Comparison of ENCODE assay signal across 19 cellular contexts in the genomic region with DNA sequence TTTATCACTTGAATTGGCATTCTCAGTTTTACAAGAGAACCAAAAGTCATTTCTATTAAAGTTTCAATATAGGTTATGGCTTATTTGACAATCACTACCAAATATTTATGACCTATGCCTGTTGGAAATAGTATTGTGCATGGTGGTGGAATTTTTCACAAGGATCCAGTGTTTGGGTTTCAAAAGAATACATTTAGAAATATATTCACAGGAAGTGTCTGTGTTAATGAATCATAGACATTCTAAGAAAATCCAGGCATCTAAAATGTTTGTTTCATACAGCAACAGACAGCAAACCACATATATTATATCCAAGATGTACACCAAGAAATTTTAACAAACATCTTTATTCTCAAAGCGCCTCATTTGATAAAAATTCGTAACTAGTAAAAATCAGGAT.
A peak's percentile ranks its signal among the peaks of the same experiment; 100 is the strongest.
DNase-seq lines count a peak whose midpoint lies in the region; ATAC-seq, FAIRE-seq and TF ChIP-seq lines count a peak whose summit lies in the region.
"Had no signal": no experiment of that assay in that cellular context is flagged by ENCODE, and none has a peak within 500 bp of the region (broad histone marks: within the 10 kb centered on the region; RNA-seq: fewer than 3 reads in every experiment).

No MANE protein-coding gene starts in this region.

- no peak overlapping the region for H4K91ac ChIP-seq in mesenchymal stem cell (ENCODE audit: low read length)

- WGBS in mesenchymal stem cell: no CpG with 5 or more reads among the region's 2 CpGs

- H3K9ac ChIP-seq in astrocyte (ENCODE audit: low read length): no peak overlapping the region
- no peak overlapping the region for H3K9ac ChIP-seq in mesenchymal stem cell (ENCODE audit: low read length)

- peaks cover 99% of the 10 kb centered on the region for H3K79me2 ChIP-seq in astrocyte (ENCODE audit: insufficient read depth, low read length)

- POLR2A ChIA-PET in activated CD8-positive, alpha-beta T cell treated with anti-CD3 and anti-CD28 coated beads for 36 hours (lab: Charles Lee): no interaction called here
- POLR2A ChIA-PET in activated CD8-positive, alpha-beta T cell treated with anti-CD3 and anti-CD28 coated beads, Interleukin-2, amount 10 ng/mL, durations not matched to agents 7 days and 5 days (lab: Charles Lee): no interaction called here

- H3K14ac ChIP-seq in mesenchymal stem cell (ENCODE audit: low read length in 2 of 2): no peak overlapping the region

- H4K8ac ChIP-seq in mesenchymal stem cell (ENCODE audit: low read length): no peak overlapping the region

- no peak for TF ChIP-seq CTCF in activated CD8-positive, alpha-beta T cell treated with anti-CD3 and anti-CD28 coated beads for 36 hours (IDR thresholded peaks at IDR 0.05)
- no peak for TF ChIP-seq CTCF in astrocyte (IDR thresholded peaks at IDR 0.05; ENCODE audit: insufficient read depth, low read depth, low read length)

- H3K27ac Mint-ChIP-seq in activated CD8-positive, alpha-beta T cell treated with anti-CD3 and anti-CD28 coated beads for 36 hours: peak overlapping the region; percentile 68
- no peak overlapping the region for H3K27ac Mint-ChIP-seq in activated CD8-positive, alpha-beta T cell treated with anti-CD3 and anti-CD28 coated beads, Interleukin-2, amount 10 ng/mL, durations not matched to agents 7 days and 5 days
- H3K27ac Mint-ChIP-seq in astrocyte (ENCODE audit: unreplicated experiment): no peak overlapping the region
- H3K27ac Mint-ChIP-seq: CD8-positive, alpha-beta memory T cell had no signal

- H3K18ac ChIP-seq in mesenchymal stem cell (ENCODE audit: low read depth in 1 of 2, low read length in 2 of 2): no peak overlapping the region

- H2AK5ac ChIP-seq in mesenchymal stem cell (ENCODE audit: low read length, severe bottlenecking): no peak overlapping the region

- DNase-seq in activated CD8-positive, alpha-beta T cell treated with anti-CD3 and anti-CD28 coated beads for 36 hours: no peak
- no peak for DNase-seq in activated CD8-positive, alpha-beta T cell treated with anti-CD3 and anti-CD28 coated beads, Interleukin-2, amount 10 ng/mL, durations not matched to agents 7 days and 5 days
- peak; percentile 53 for DNase-seq in HCEC 1CT
- DNase-seq in astrocyte (ENCODE audit: low read depth): no peak
- peak; percentile 28 for DNase-seq in mesenchymal stem cell
- DNase-seq in NCI-H82 (lab: John Stamatoyannopoulos, UW): no peak
- no peak for DNase-seq in A172 (ENCODE audit: low spot score)
- DNase-seq in DMS153 (lab: John Stamatoyannopoulos, UW): no peak
- DNase-seq: CD8-positive, alpha-beta memory T cell; KG1; NCI-H1092 treated with DMSO at 0.1 percent for 48 hours; NCI-H2081 treated with DMSO at 0.1 percent for 48 hours; NCI-H510A; NCI-H774; PC-3; SJCRH30 had no signal

- H3K9me3 Mint-ChIP-seq in activated CD8-positive, alpha-beta T cell treated with anti-CD3 and anti-CD28 coated beads for 36 hours: no peaks in the 10 kb centered on the region
- no peaks in the 10 kb centered on the region for H3K9me3 Mint-ChIP-seq in activated CD8-positive, alpha-beta T cell treated with anti-CD3 and anti-CD28 coated beads, Interleukin-2, amount 10 ng/mL, durations not matched to agents 7 days and 5 days (ENCODE audit: insufficient read depth)
- H3K9me3 Mint-ChIP-seq in astrocyte (ENCODE audit: unreplicated experiment): no peaks in the 10 kb centered on the region
- H3K9me3 Mint-ChIP-seq: CD8-positive, alpha-beta memory T cell had no signal

- peaks cover 5% of the 10 kb centered on the region for H3K79me1 ChIP-seq in mesenchymal stem cell (replicated peaks; ENCODE audit: low read length, poor library complexity, severe bottlenecking)

- no peak overlapping the region for H2BK120ac ChIP-seq in mesenchymal stem cell (ENCODE audit: low read depth, low read length)

- FAIRE-seq in astrocyte (lab: Jason Lieb, UNC): no peak

- peaks cover 12% of the 10 kb centered on the region for H3K4me1 ChIP-seq in astrocyte (ENCODE audit: insufficient read depth, low read length)
- peaks cover 4% of the 10 kb centered on the region for H3K4me1 ChIP-seq in mesenchymal stem cell (ENCODE audit: control insufficient read depth, insufficient read depth, low read depth, low read length)

- H3K4me3 Mint-ChIP-seq in activated CD8-positive, alpha-beta T cell treated with anti-CD3 and anti-CD28 coated beads for 36 hours: no peak overlapping the region
- H3K4me3 Mint-ChIP-seq in activated CD8-positive, alpha-beta T cell treated with anti-CD3 and anti-CD28 coated beads, Interleukin-2, amount 10 ng/mL, durations not matched to agents 7 days and 5 days: no peak overlapping the region
- H3K4me3 Mint-ChIP-seq in astrocyte (ENCODE audit: unreplicated experiment): peak overlapping the region; percentile 16
- H3K4me3 Mint-ChIP-seq: CD8-positive, alpha-beta memory T cell had no signal

- no peak overlapping the region for H2BK12ac ChIP-seq in mesenchymal stem cell (ENCODE audit: low read length in 2 of 2)

- H3K4ac ChIP-seq in mesenchymal stem cell (ENCODE audit: low read depth in 1 of 2, low read length in 2 of 2): no peak overlapping the region

- H3K27me3 ChIP-seq in astrocyte (ENCODE audit: insufficient read depth, low read length) (no peaks in the 10 kb centered on the region), mesenchymal stem cell (ENCODE audit: control insufficient read depth in 1 of 2, insufficient read depth in 1 of 2, low read length in 2 of 2) (no peaks in the 10 kb centered on the region)
- H3K27me3 ChIP-seq: SJCRH30 had no signal

- H3K27ac ChIP-seq in astrocyte (ENCODE audit: low read depth, low read length) (no peak overlapping the region), mesenchymal stem cell (ENCODE audit: low read length, poor library complexity, severe bottlenecking) (no peak overlapping the region)
- H3K27ac ChIP-seq: 22Rv1, RWPE1, SJCRH30 had no signal

- no peak overlapping the region for H2AFZ ChIP-seq in astrocyte (ENCODE audit: low read depth, low read length)
- H2AFZ ChIP-seq in mesenchymal stem cell (ENCODE audit: low read depth, low read length): no peak overlapping the region

- H3K23ac ChIP-seq in mesenchymal stem cell (ENCODE audit: low read length in 2 of 2): no peak overlapping the region

- CTCF ChIA-PET in activated CD8-positive, alpha-beta T cell treated with anti-CD3 and anti-CD28 coated beads for 36 hours (lab: Charles Lee): interaction anchor here (2.5 kb wide), 1 partner anchor 10 kb away, joined by 5 read pairs; no protein-coding TSS in a partner anchor
- CTCF ChIA-PET in activated CD8-positive, alpha-beta T cell treated with anti-CD3 and anti-CD28 coated beads, Interleukin-2, amount 10 ng/mL, durations not matched to agents 7 days and 5 days (lab: Charles Lee): interaction anchor here (0.9 to 1.4 kb wide), 3 partner anchors 10 to 53 kb away, joined by 3 to 6 read pairs (median 3); no protein-coding TSS in a partner anchor

- peaks cover 5% of the 10 kb centered on the region for H3K36me3 Mint-ChIP-seq in activated CD8-positive, alpha-beta T cell treated with anti-CD3 and anti-CD28 coated beads for 36 hours (ENCODE audit: low read depth)
- H3K36me3 Mint-ChIP-seq in activated CD8-positive, alpha-beta T cell treated with anti-CD3 and anti-CD28 coated beads, Interleukin-2, amount 10 ng/mL, durations not matched to agents 7 days and 5 days (ENCODE audit: low read depth): peaks cover 2% of the 10 kb centered on the region
- H3K36me3 Mint-ChIP-seq in astrocyte (ENCODE audit: low read depth, unreplicated experiment): no peaks in the 10 kb centered on the region

- no peaks in the 10 kb centered on the region for H3K27me3 Mint-ChIP-seq in activated CD8-positive, alpha-beta T cell treated with anti-CD3 and anti-CD28 coated beads for 36 hours
- H3K27me3 Mint-ChIP-seq in activated CD8-positive, alpha-beta T cell treated with anti-CD3 and anti-CD28 coated beads, Interleukin-2, amount 10 ng/mL, durations not matched to agents 7 days and 5 days (ENCODE audit: low read depth): no peaks in the 10 kb centered on the region
- H3K27me3 Mint-ChIP-seq in astrocyte (ENCODE audit: low read depth, unreplicated experiment): no peaks in the 10 kb centered on the region
- H3K27me3 Mint-ChIP-seq: CD8-positive, alpha-beta memory T cell had no signal

- H3K4me1 Mint-ChIP-seq in activated CD8-positive, alpha-beta T cell treated with anti-CD3 and anti-CD28 coated beads for 36 hours (ENCODE audit: low read depth): peaks cover 82% of the 10 kb centered on the region
- peaks cover 63% of the 10 kb centered on the region for H3K4me1 Mint-ChIP-seq in activated CD8-positive, alpha-beta T cell treated with anti-CD3 and anti-CD28 coated beads, Interleukin-2, amount 10 ng/mL, durations not matched to agents 7 days and 5 days (ENCODE audit: low read depth)
- peaks cover 65% of the 10 kb centered on the region for H3K4me1 Mint-ChIP-seq in astrocyte (ENCODE audit: low read depth, unreplicated experiment)

- H2BK5ac ChIP-seq in mesenchymal stem cell (ENCODE audit: low read depth, low read length, poor library complexity, severe bottlenecking): no peak overlapping the region

- H3K36me3 ChIP-seq in astrocyte (ENCODE audit: insufficient read depth, low read length) (no peaks in the 10 kb centered on the region), mesenchymal stem cell (ENCODE audit: control insufficient read depth in 1 of 2, insufficient read depth in 2 of 2, low read depth in 1 of 2, low read length in 2 of 2) (no peaks in the 10 kb centered on the region)
- H3K36me3 ChIP-seq: HAP-1 had no signal

- H3K4me2 ChIP-seq in astrocyte (ENCODE audit: low read length): no peak overlapping the region
- H3K4me2 ChIP-seq in mesenchymal stem cell (ENCODE audit: low read length, poor library complexity, severe bottlenecking): no peak overlapping the region

- H3K9me3 ChIP-seq in astrocyte (ENCODE audit: insufficient read depth, low read depth, low read length): no peaks in the 10 kb centered on the region
- H3K9me3 ChIP-seq in mesenchymal stem cell (ENCODE audit: control insufficient read depth, low read length): no peaks in the 10 kb centered on the region
- H3K9me3 ChIP-seq: HAP-1, SJCRH30 had no signal

- intact Hi-C loops in activated CD8-positive, alpha-beta T cell treated with anti-CD3 and anti-CD28 coated beads for 36 hours (cut with micrococcal nuclease): no loop called here

- ATAC-seq in activated CD8-positive, alpha-beta T cell treated with anti-CD3 and anti-CD28 coated beads for 36 hours: no peak
- no peak for ATAC-seq in activated CD8-positive, alpha-beta T cell treated with anti-CD3 and anti-CD28 coated beads, Interleukin-2, amount 10 ng/mL, durations not matched to agents 7 days and 5 days
- ATAC-seq: PC-3 had no signal

- H2BK15ac ChIP-seq in mesenchymal stem cell (ENCODE audit: low read depth, poor library complexity, severe bottlenecking): no peak overlapping the region

- no peak overlapping the region for H3K4me3 ChIP-seq in astrocyte (ENCODE audit: insufficient read depth, low read depth, low read length)
- no peak overlapping the region for H3K4me3 ChIP-seq in mesenchymal stem cell (ENCODE audit: insufficient read depth in 1 of 2, low read depth in 1 of 2, low read length in 2 of 2)
- H3K4me3 ChIP-seq: HAP-1, SJCRH30 had no signal

- peaks cover 98% of the 10 kb centered on the region for H4K20me1 ChIP-seq in astrocyte (ENCODE audit: insufficient read depth, low read length)

Comparison
In these comparisons a context has a peak if more than half of its experiments do, and no peak if none do; other contexts are left out.
1. DNase-seq: peak in HCEC 1CT (single experiment) and mesenchymal stem cell (single experiment); none in activated CD8-positive, alpha-beta T cell treated with anti-CD3 and anti-CD28 coated beads for 36 hours (single experiment), activated CD8-positive, alpha-beta T cell treated with anti-CD3 and anti-CD28 coated beads, Interleukin-2, amount 10 ng/mL, durations not matched to agents 7 days and 5 days (single experiment), astrocyte (single experiment), NCI-H82 (single experiment), A172 (single experiment) and DMS153 (single experiment).